Comparison of ENCODE assay signal across 18 cellular contexts in the genomic region with DNA sequence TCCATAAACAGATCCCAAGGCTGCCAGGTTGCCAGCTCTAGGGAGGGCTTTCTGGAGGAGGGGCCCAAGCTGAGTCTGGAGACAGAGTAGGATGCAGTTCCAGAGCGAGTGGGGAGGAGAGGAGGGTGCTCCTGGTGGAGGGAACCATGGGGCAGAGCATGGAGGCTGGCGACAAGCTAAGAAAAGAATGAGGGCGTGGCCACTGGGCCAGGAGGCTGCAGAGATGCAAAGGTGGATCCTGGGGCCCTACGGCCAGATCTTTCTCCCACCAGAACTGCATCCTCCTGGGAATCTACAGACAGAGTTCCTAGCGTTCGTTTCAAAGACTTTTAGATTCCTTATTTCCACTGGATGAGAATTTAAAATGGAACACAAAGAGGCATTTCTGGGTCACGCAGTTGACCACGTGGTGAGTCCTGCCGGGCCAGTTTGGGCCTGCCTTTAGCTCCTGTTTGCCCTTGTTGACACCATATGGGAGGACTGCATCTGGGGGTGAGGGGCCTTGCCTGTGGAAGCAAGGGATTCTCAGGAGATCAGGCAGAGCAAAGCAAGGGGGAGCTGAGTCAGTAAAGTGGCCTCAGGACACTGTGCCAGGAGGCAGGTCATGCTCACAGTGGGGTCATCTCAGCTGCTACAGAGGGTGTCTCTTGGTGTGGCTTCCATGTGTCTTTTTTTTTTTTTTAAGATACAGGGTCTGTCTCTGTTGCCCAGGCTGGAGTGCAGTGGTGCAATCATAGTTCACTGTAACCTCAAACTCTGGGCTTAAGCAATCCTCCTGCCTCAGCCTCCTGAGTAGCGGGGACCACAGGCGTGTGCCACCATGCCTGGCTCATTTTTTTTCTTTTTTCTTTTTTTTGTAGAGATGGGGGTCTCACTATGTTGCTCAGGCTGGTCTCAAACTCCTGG.
A peak's percentile ranks its signal among the peaks of the same experiment; 100 is the strongest.
DNase-seq lines count a peak whose midpoint lies in the region; ATAC-seq and TF ChIP-seq lines count a peak whose summit lies in the region.
"Had no signal": no experiment of that assay in that cellular context is flagged by ENCODE, and none has a peak within 500 bp of the region (broad histone marks: within the 10 kb centered on the region; RNA-seq: fewer than 3 reads in every experiment).

No MANE protein-coding gene starts in this region.

- CTCF ChIA-PET in activated naive CD4-positive, alpha-beta T cell treated with anti-CD3 and anti-CD28 coated beads, Interleukin-2, amount 10 ng/mL, durations not matched to agents 7 days and 5 days (lab: Charles Lee), result interaction anchor here (1.4 kb wide), 1 partner anchor 139 kb away, joined by 4 read pairs; no protein-coding TSS in a partner anchor
- CTCF ChIA-PET in WTC11 (lab: Charles Lee) (interaction anchor here (0.5 to 1.5 kb wide), 10 partner anchors 19 to 196 kb away, joined by 3 to 5 read pairs (median 4); no protein-coding TSS in a partner anchor), SK-N-SH (lab: Yijun Ruan, JAX) (interaction anchor here (0.6 to 2.2 kb wide), 9 partner anchors 87 to 170 kb away, joined by 3 to 15 read pairs (median 3); a partner anchor contains a TSS)

- no peaks in the 10 kb centered on the region for H3K9me3 Mint-ChIP-seq in activated naive CD4-positive, alpha-beta T cell treated with anti-CD3 and anti-CD28 coated beads, Interleukin-2, amount 10 ng/mL, durations not matched to agents 7 days and 5 days
- H3K9me3 Mint-ChIP-seq in WTC11, result no peaks in the 10 kb centered on the region
- no peaks in the 10 kb centered on the region for H3K9me3 Mint-ChIP-seq in glutamatergic neuron (ENCODE audit: unreplicated experiment)
- H3K9me3 Mint-ChIP-seq: activated CD8-positive, alpha-beta T cell treated with anti-CD3 and anti-CD28 coated beads for 36 hours; activated T-cell treated with anti-CD3 and anti-CD28 coated beads, Interleukin-2, amount 50 U/mL, for 72 hours; CD4-positive, alpha-beta T cell; stimulated activated naive B cell treated with anti-CD40 and anti-IgM and Interleukin-4, amounts not matched to agents 10 μg/mL and 1 μg/mL and 100 μg/mL, for 72 hours had no signal

- no peak overlapping the region for H3K4me2 ChIP-seq in SK-N-SH
- H3K4me2 ChIP-seq: A549 had no signal

- peaks cover 25% of the 10 kb centered on the region for H3K27me3 Mint-ChIP-seq in activated naive CD4-positive, alpha-beta T cell treated with anti-CD3 and anti-CD28 coated beads, Interleukin-2, amount 10 ng/mL, durations not matched to agents 7 days and 5 days
- H3K27me3 Mint-ChIP-seq in WTC11 (ENCODE audit: low read depth), result no peaks in the 10 kb centered on the region
- no peaks in the 10 kb centered on the region for H3K27me3 Mint-ChIP-seq in glutamatergic neuron (ENCODE audit: unreplicated experiment)
- H3K27me3 Mint-ChIP-seq: activated CD8-positive, alpha-beta T cell treated with anti-CD3 and anti-CD28 coated beads for 36 hours; CD4-positive, alpha-beta T cell; stimulated activated naive B cell treated with anti-CD40 and anti-IgM and Interleukin-4, amounts not matched to agents 10 μg/mL and 1 μg/mL and 100 μg/mL, for 72 hours had no signal

- no peak overlapping the region for H3K4me3 Mint-ChIP-seq in activated naive CD4-positive, alpha-beta T cell treated with anti-CD3 and anti-CD28 coated beads, Interleukin-2, amount 10 ng/mL, durations not matched to agents 7 days and 5 days
- no peak overlapping the region for H3K4me3 Mint-ChIP-seq in WTC11
- no peak overlapping the region for H3K4me3 Mint-ChIP-seq in glutamatergic neuron (ENCODE audit: unreplicated experiment)
- H3K4me3 Mint-ChIP-seq: activated CD8-positive, alpha-beta T cell treated with anti-CD3 and anti-CD28 coated beads for 36 hours; activated T-cell treated with anti-CD3 and anti-CD28 coated beads, Interleukin-2, amount 50 U/mL, for 72 hours; CD4-positive, alpha-beta T cell; stimulated activated naive B cell treated with anti-CD40 and anti-IgM and Interleukin-4, amounts not matched to agents 10 μg/mL and 1 μg/mL and 100 μg/mL, for 72 hours had no signal

- no peaks in the 10 kb centered on the region for H3K9me2 ChIP-seq in SK-N-SH

- POLR2A ChIA-PET in WTC11 (lab: Charles Lee) (interaction anchor here (0.6 kb wide), 1 partner anchor 35 kb away, joined by 3 read pairs; no protein-coding TSS in a partner anchor), SK-N-SH (lab: Yijun Ruan, JAX) (no interaction called here)

- no peak overlapping the region for H3K9ac ChIP-seq in SK-N-SH

- H3K4me3 ChIP-seq in suprapubic skin (no peak overlapping the region), gastroesophageal sphincter (no peak overlapping the region), SK-N-SH (ENCODE audit: low read depth in 2 of 2, low read length in 1 of 2) (no peak overlapping the region)
- H3K4me3 ChIP-seq: A549, HAP-1, heart left ventricle, mucosa of descending colon, SJSA1 had no signal

- H3K27me3 ChIP-seq in suprapubic skin (no peaks in the 10 kb centered on the region), gastroesophageal sphincter (no peaks in the 10 kb centered on the region), SK-N-SH (ENCODE audit: insufficient read depth) (no peaks in the 10 kb centered on the region)
- H3K27me3 ChIP-seq: heart left ventricle, SJSA1 had no signal

- 61% methylated on average over 11 of the region's 11 CpGs for WGBS in suprapubic skin
- WGBS in gastroesophageal sphincter (ENCODE audit: low coverage in 1 of 2), 2 donors, result 73 to 100% methylated on average over 2 to 11 of the region's 11 CpGs
- WGBS in SK-N-SH (ENCODE audit: low lambda C conversion rate), result 90% methylated on average over 11 of the region's 11 CpGs

- H4K20me1 ChIP-seq in SK-N-SH (ENCODE audit: insufficient read depth), result no peaks in the 10 kb centered on the region

- DNase-seq in activated naive CD4-positive, alpha-beta T cell treated with anti-CD3 and anti-CD28 coated beads, Interleukin-2, amount 10 ng/mL, durations not matched to agents 7 days and 5 days, result no peak
- no peak for DNase-seq in activated naive CD4-positive, alpha-beta T cell (lab: John Stamatoyannopoulos, UW)
- no peak for DNase-seq in WTC11 (ENCODE audit: low spot score)
- DNase-seq in glutamatergic neuron, result no peak
- DNase-seq in suprapubic skin (ENCODE audit: low spot score in 2 of 2), result no peak
- DNase-seq in T-helper 1 cell, result no peak
- DNase-seq in SK-N-SH, result no peak
- DNase-seq: activated CD8-positive, alpha-beta T cell treated with anti-CD3 and anti-CD28 coated beads for 36 hours; activated T-cell treated with anti-CD3 and anti-CD28 coated beads, Interleukin-2, amount 50 U/mL, for 72 hours; CD4-positive, alpha-beta T cell; mucosa of descending colon; NCI-H226; stimulated activated naive B cell treated with anti-CD40 and anti-IgM and Interleukin-4, amounts not matched to agents 10 μg/mL and 1 μg/mL and 100 μg/mL, for 72 hours had no signal

- H3F3A ChIP-seq in SK-N-SH (replicated peaks; ENCODE audit: insufficient read depth), result no peaks in the 10 kb centered on the region

- no peaks in the 10 kb centered on the region for H3K36me3 Mint-ChIP-seq in activated naive CD4-positive, alpha-beta T cell treated with anti-CD3 and anti-CD28 coated beads, Interleukin-2, amount 10 ng/mL, durations not matched to agents 7 days and 5 days
- H3K36me3 Mint-ChIP-seq in WTC11 (no peaks in the 10 kb centered on the region), glutamatergic neuron (ENCODE audit: unreplicated experiment) (no peaks in the 10 kb centered on the region)
- H3K36me3 Mint-ChIP-seq: stimulated activated naive B cell treated with anti-CD40 and anti-IgM and Interleukin-4, amounts not matched to agents 10 μg/mL and 1 μg/mL and 100 μg/mL, for 72 hours had no signal

- no peaks in the 10 kb centered on the region for H3K79me2 ChIP-seq in SK-N-SH (ENCODE audit: insufficient read depth)

- H2AFZ ChIP-seq in SK-N-SH (ENCODE audit: low read depth), result no peak overlapping the region

- peaks cover 67% of the 10 kb centered on the region for H3K4me1 ChIP-seq in suprapubic skin
- H3K4me1 ChIP-seq in gastroesophageal sphincter, result peaks cover 0 to 40% (median 0%) of the 10 kb centered on the region in 3 donors
- H3K4me1 ChIP-seq in SK-N-SH (ENCODE audit: control insufficient read depth in 1 of 2, insufficient read depth in 2 of 2, low read depth in 1 of 2, low read length in 1 of 2), result peaks cover 21 to 66% of the 10 kb centered on the region in 2 experiments; a peak in 2 of 4 replicates
- H3K4me1 ChIP-seq: HAP-1 had no signal

- no peak for TF ChIP-seq RAD21 in SK-N-SH (IDR thresholded peaks at IDR 0.05; ENCODE audit: low read length)

- H3K27ac Mint-ChIP-seq in activated naive CD4-positive, alpha-beta T cell treated with anti-CD3 and anti-CD28 coated beads, Interleukin-2, amount 10 ng/mL, durations not matched to agents 7 days and 5 days, result peak overlapping the region; percentile 35
- H3K27ac Mint-ChIP-seq in WTC11, result 0 out of 2 replicates have a peak overlapping the region, but pooled peaks have one; percentile 33
- H3K27ac Mint-ChIP-seq in glutamatergic neuron (ENCODE audit: unreplicated experiment), result peak overlapping the region; percentile 46
- H3K27ac Mint-ChIP-seq: activated CD8-positive, alpha-beta T cell treated with anti-CD3 and anti-CD28 coated beads for 36 hours; activated T-cell treated with anti-CD3 and anti-CD28 coated beads, Interleukin-2, amount 50 U/mL, for 72 hours; CD4-positive, alpha-beta T cell; stimulated activated naive B cell treated with anti-CD40 and anti-IgM and Interleukin-4, amounts not matched to agents 10 μg/mL and 1 μg/mL and 100 μg/mL, for 72 hours had no signal

- H3K27ac ChIP-seq in suprapubic skin (peak overlapping the region; percentile 76), gastroesophageal sphincter (peak overlapping the region in 2 of 4 donors; percentile 15 to 53), SK-N-SH (ENCODE audit: low read depth in 2 of 2, low read length in 1 of 2) (no peak overlapping the region)
- H3K27ac ChIP-seq: A549, heart left ventricle, SJSA1 had no signal

- H3K4me1 Mint-ChIP-seq in activated naive CD4-positive, alpha-beta T cell treated with anti-CD3 and anti-CD28 coated beads, Interleukin-2, amount 10 ng/mL, durations not matched to agents 7 days and 5 days, result peaks cover 9% of the 10 kb centered on the region
- H3K4me1 Mint-ChIP-seq in WTC11 (peaks cover 11% of the 10 kb centered on the region), glutamatergic neuron (ENCODE audit: low read depth, unreplicated experiment) (peaks cover 12% of the 10 kb centered on the region)
- H3K4me1 Mint-ChIP-seq: stimulated activated naive B cell treated with anti-CD40 and anti-IgM and Interleukin-4, amounts not matched to agents 10 μg/mL and 1 μg/mL and 100 μg/mL, for 72 hours had no signal

- no peak for TF ChIP-seq EP300 in suprapubic skin (IDR thresholded peaks at IDR 0.05)
- TF ChIP-seq EP300 in gastroesophageal sphincter (IDR thresholded peaks at IDR 0.05), result no peak
- no peak for TF ChIP-seq EP300 in SK-N-SH (IDR thresholded peaks at IDR 0.05; ENCODE audit: borderline replicate concordance in 1 of 2, low read depth in 1 of 2, low read length in 1 of 2)

- TF ChIP-seq CTCF in WTC11 (IDR thresholded peaks at IDR 0.05) (no peak), glutamatergic neuron (IDR thresholded peaks at IDR 0.05; ENCODE audit: partially characterized antibody, unreplicated experiment) (no peak), suprapubic skin (IDR thresholded peaks at IDR 0.05) (no peak), gastroesophageal sphincter (IDR thresholded peaks at IDR 0.05) (no peak), SK-N-SH (IDR thresholded peaks at IDR 0.05) (no peak)

- H3K9me3 ChIP-seq in suprapubic skin, result no peaks in the 10 kb centered on the region
- no peaks in the 10 kb centered on the region for H3K9me3 ChIP-seq in gastroesophageal sphincter
- no peaks in the 10 kb centered on the region for H3K9me3 ChIP-seq in SK-N-SH
- H3K9me3 ChIP-seq: A549, HAP-1, heart left ventricle, mucosa of descending colon, SJSA1 had no signal

- H3K36me3 ChIP-seq in suprapubic skin (peaks cover 12% of the 10 kb centered on the region), gastroesophageal sphincter (peaks cover 0 to 16% of the 10 kb centered on the region in 2 donors), SK-N-SH (replicated peaks in 1 of 2; ENCODE audit: control insufficient read depth in 1 of 2, insufficient read depth in 2 of 2, low read length in 1 of 2) (no peaks in the 10 kb centered on the region)
- H3K36me3 ChIP-seq: HAP-1, SJSA1 had no signal

- ATAC-seq in WTC11 (peak; percentile 50), gastroesophageal sphincter (no peak)
- ATAC-seq: A549; activated CD8-positive, alpha-beta T cell treated with anti-CD3 and anti-CD28 coated beads for 36 hours; activated T-cell treated with anti-CD3 and anti-CD28 coated beads, Interleukin-2, amount 50 U/mL, for 72 hours; heart left ventricle; mucosa of descending colon; stimulated activated naive B cell treated with anti-CD40 and anti-IgM and Interleukin-4, amounts not matched to agents 10 μg/mL and 1 μg/mL and 100 μg/mL, for 72 hours had no signal

- TF ChIP-seq POLR2A in suprapubic skin (IDR thresholded peaks at IDR 0.05) (no peak), gastroesophageal sphincter (IDR thresholded peaks at IDR 0.05) (no peak)
